31 cellular contexts compared by ENCODE assay signal in the genomic region with DNA sequence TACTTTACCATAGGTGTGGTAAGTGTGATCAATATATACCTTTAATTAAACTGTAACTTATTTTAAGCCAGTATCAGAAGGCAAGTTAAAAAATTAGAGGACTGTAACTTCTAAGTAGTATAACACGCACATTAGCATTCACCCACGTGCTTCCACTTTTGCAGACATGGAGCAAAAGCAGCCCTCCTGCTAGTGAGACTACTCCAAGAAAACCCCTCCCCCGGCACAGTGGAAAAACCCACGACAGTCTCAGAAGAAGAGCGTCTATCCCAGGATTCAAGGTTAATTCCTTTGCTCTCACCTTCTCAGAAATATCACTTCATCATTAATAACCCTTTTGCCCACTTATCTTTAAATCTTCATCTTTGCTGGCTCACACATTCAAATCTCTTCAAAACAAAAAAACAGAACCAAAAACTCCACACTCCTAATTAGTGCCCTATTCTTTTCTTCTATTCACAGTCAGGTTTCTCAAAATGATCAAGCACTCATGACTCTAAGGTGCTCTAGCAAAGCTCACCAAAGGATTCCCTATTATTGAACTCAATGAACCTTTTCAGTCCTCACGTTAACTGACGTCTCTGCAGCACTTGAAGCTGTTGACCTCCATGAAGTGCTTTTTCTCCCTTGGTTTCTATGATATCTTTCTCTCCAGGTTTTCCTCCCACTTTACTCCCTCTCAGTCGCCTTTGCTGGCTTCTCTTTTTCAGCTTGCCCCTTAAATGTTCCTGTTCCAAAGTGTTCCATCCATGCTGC.
"Had no signal": no experiment of that assay in that cellular context is flagged by ENCODE, and none has a peak within 500 bp of the region (broad histone marks: within the 10 kb centered on the region; RNA-seq: fewer than 3 reads in every experiment).

No MANE protein-coding gene starts in this region.

- ATAC-seq: effector memory CD8-positive, alpha-beta T cell; gastrocnemius medialis; left colon; naive thymus-derived CD8-positive, alpha-beta T cell; psoas muscle; stimulated activated effector memory CD8-positive, alpha-beta T cell treated with anti-CD3 and anti-CD28 coated beads, Interleukin-12 subunit alpha, Interleukin-12 subunit beta, amount 100 ng/mL, for 72 hours had no signal

- H3K27ac ChIP-seq: adrenal gland, gastrocnemius medialis, neural progenitor cell, parathyroid adenoma, psoas muscle, sigmoid colon, thoracic aorta, uterus had no signal

- H3K4me3 ChIP-seq: adrenal gland, gastrocnemius medialis, neural progenitor cell, psoas muscle, sigmoid colon, thoracic aorta, uterus had no signal

- H3K27ac Mint-ChIP-seq: activated naive CD4-positive, alpha-beta T cell treated with anti-CD3 and anti-CD28 coated beads for 36 hours; activated naive CD8-positive, alpha-beta T cell treated with anti-CD3 and anti-CD28 coated beads for 36 hours; brain; effector memory CD8-positive, alpha-beta T cell; neural progenitor cell; stimulated activated effector memory CD8-positive, alpha-beta T cell treated with anti-CD3 and anti-CD28 coated beads, Interleukin-12 subunit alpha, Interleukin-12 subunit beta, amount 100 ng/mL, for 72 hours; stimulated activated naive CD8-positive, alpha-beta T cell treated with anti-CD3 and anti-CD28 coated beads, Interleukin-15, Interleukin-2, amounts not matched to agents 100 ng/mL and 50 ng/mL, for 24 hours; type B pancreatic cell had no signal

- H3K36me3 ChIP-seq: adrenal gland, gastrocnemius medialis, neural progenitor cell, sigmoid colon, thoracic aorta, uterus had no signal

- H3K27me3 ChIP-seq: adrenal gland, gastrocnemius medialis, neural progenitor cell, sigmoid colon, uterus had no signal

- H3K27me3 Mint-ChIP-seq: activated naive CD8-positive, alpha-beta T cell treated with anti-CD3 and anti-CD28 coated beads for 36 hours; brain; effector memory CD8-positive, alpha-beta T cell; naive thymus-derived CD8-positive, alpha-beta T cell; stimulated activated naive CD8-positive, alpha-beta T cell treated with anti-CD3 and anti-CD28 coated beads, Interleukin-15, Interleukin-2, amounts not matched to agents 100 ng/mL and 50 ng/mL, for 24 hours; type B pancreatic cell had no signal

- H3K4me3 Mint-ChIP-seq: activated naive CD4-positive, alpha-beta T cell treated with anti-CD3 and anti-CD28 coated beads for 36 hours; activated naive CD8-positive, alpha-beta T cell treated with anti-CD3 and anti-CD28 coated beads for 36 hours; brain; effector memory CD8-positive, alpha-beta T cell; naive thymus-derived CD8-positive, alpha-beta T cell; neural progenitor cell; stimulated activated effector memory CD8-positive, alpha-beta T cell treated with anti-CD3 and anti-CD28 coated beads, Interleukin-12 subunit alpha, Interleukin-12 subunit beta, amount 100 ng/mL, for 72 hours; stimulated activated naive CD8-positive, alpha-beta T cell treated with anti-CD3 and anti-CD28 coated beads, Interleukin-15, Interleukin-2, amounts not matched to agents 100 ng/mL and 50 ng/mL, for 24 hours; type B pancreatic cell had no signal

- H3K36me3 Mint-ChIP-seq: brain; neural progenitor cell; stimulated activated effector memory CD8-positive, alpha-beta T cell treated with anti-CD3 and anti-CD28 coated beads, Interleukin-12 subunit alpha, Interleukin-12 subunit beta, amount 100 ng/mL, for 72 hours; type B pancreatic cell had no signal

- H3K9me3 Mint-ChIP-seq: activated naive CD4-positive, alpha-beta T cell treated with anti-CD3 and anti-CD28 coated beads for 36 hours; activated naive CD8-positive, alpha-beta T cell treated with anti-CD3 and anti-CD28 coated beads for 36 hours; brain; effector memory CD8-positive, alpha-beta T cell; naive thymus-derived CD8-positive, alpha-beta T cell; neural progenitor cell; stimulated activated effector memory CD8-positive, alpha-beta T cell treated with anti-CD3 and anti-CD28 coated beads, Interleukin-12 subunit alpha, Interleukin-12 subunit beta, amount 100 ng/mL, for 72 hours; stimulated activated naive CD8-positive, alpha-beta T cell treated with anti-CD3 and anti-CD28 coated beads, Interleukin-15, Interleukin-2, amounts not matched to agents 100 ng/mL and 50 ng/mL, for 24 hours; type B pancreatic cell had no signal

- H3K9me3 ChIP-seq: adrenal gland, gastrocnemius medialis, psoas muscle, sigmoid colon, thoracic aorta, uterus had no signal

- DNase-seq: activated CD4-positive, alpha-beta T cell treated with anti-CD3 and anti-CD28 coated beads for 4 hours; activated CD4-positive, alpha-beta T cell treated with anti-CD3 and anti-CD28 coated beads, Interleukin-2, amount 50 U/mL, for 48 hours; activated CD8-positive, alpha-beta memory T cell treated with anti-CD3 and anti-CD28 coated beads for 24 hours; activated effector memory CD4-positive, alpha-beta T cell treated with anti-CD3 and anti-CD28 coated beads, Interleukin-2, amount 50 U/mL, for 16 hours; activated naive CD4-positive, alpha-beta T cell treated with anti-CD3 and anti-CD28 coated beads for 36 hours; activated naive CD8-positive, alpha-beta T cell treated with anti-CD3 and anti-CD28 coated beads for 36 hours; adrenal gland; aorta; cortex of kidney; effector memory CD8-positive, alpha-beta T cell; erythroblast; gastrocnemius medialis; glutamatergic neuron; hippocampal formation; kidney; left colon; mesenchymal stem cell; naive thymus-derived CD8-positive, alpha-beta T cell; occipital lobe; psoas muscle; sigmoid colon; small intestine; stimulated activated CD4-positive, alpha-beta T cell treated with anti-CD3 and anti-CD28 coated beads, Interleukin-4, amount 100 ng/mL, for 24 hours; uterus had no signal

- H3K4me1 ChIP-seq: adrenal gland, gastrocnemius medialis, neural progenitor cell, parathyroid adenoma, psoas muscle, sigmoid colon, uterus had no signal
